Comparison of ENCODE assay signal across 25 cellular contexts in genomic region chr7:149181136-149181790, GRCh38. TPM values are rescaled to one million over a fixed set of nuclear protein-coding genes. Genes with fewer than 3 reads are reported as not detected.
DNase-seq lines count a peak whose midpoint lies in the region; ATAC-seq, FAIRE-seq and TF ChIP-seq lines count a peak whose summit lies in the region.
"Had no signal": no experiment of that assay in that cellular context is flagged by ENCODE, and none has a peak within 500 bp of the region (broad histone marks: within the 10 kb centered on the region; RNA-seq: fewer than 3 reads in every experiment).

No MANE protein-coding gene starts in this region.

- H4K91ac ChIP-seq in mesenchymal stem cell (ENCODE audit: low read length): no peak overlapping the region

- no peak overlapping the region for H4K8ac ChIP-seq in mesenchymal stem cell (ENCODE audit: low read length)

- no peaks in the 10 kb centered on the region for H3K9me3 ChIP-seq in mesenchymal stem cell (ENCODE audit: control insufficient read depth, low read length)
- H3K9me3 ChIP-seq: pancreas, transverse colon had no signal

- H3K36me3 Mint-ChIP-seq in T-cell: peaks cover 43% of the 10 kb centered on the region
- peaks cover 30% of the 10 kb centered on the region for H3K36me3 Mint-ChIP-seq in endothelial cell (ENCODE audit: low read depth, unreplicated experiment)
- H3K36me3 Mint-ChIP-seq in chondrocyte (ENCODE audit: low read depth): peaks cover 38% of the 10 kb centered on the region

- no peak overlapping the region for H2AK5ac ChIP-seq in mesenchymal stem cell (ENCODE audit: low read length, severe bottlenecking)

- no peak overlapping the region for H3K4ac ChIP-seq in mesenchymal stem cell (ENCODE audit: low read depth in 1 of 2, low read length in 2 of 2)

- H3K4me1 ChIP-seq in mesenchymal stem cell (ENCODE audit: control insufficient read depth, insufficient read depth, low read depth, low read length): peaks cover 1% of the 10 kb centered on the region
- H3K4me1 ChIP-seq: pancreas had no signal

- no peak overlapping the region for H3K23ac ChIP-seq in mesenchymal stem cell (ENCODE audit: low read length in 2 of 2)

- FAIRE-seq in GM12892 (lab: Jason Lieb, UNC): no peak
- FAIRE-seq: colon, endometrium, islet of Langerhans, pancreas, RCC 7860 had no signal

- H3K27me3 Mint-ChIP-seq in T-cell: no peaks in the 10 kb centered on the region
- peaks cover 2% of the 10 kb centered on the region for H3K27me3 Mint-ChIP-seq in endothelial cell (ENCODE audit: unreplicated experiment)
- H3K27me3 Mint-ChIP-seq in chondrocyte (ENCODE audit: low read depth): no peaks in the 10 kb centered on the region
- H3K27me3 Mint-ChIP-seq: naive B cell had no signal

- H2AFZ ChIP-seq in mesenchymal stem cell (ENCODE audit: low read depth, low read length): no peak overlapping the region

- H3K27me3 ChIP-seq in mesenchymal stem cell (ENCODE audit: control insufficient read depth in 1 of 2, insufficient read depth in 1 of 2, low read length in 2 of 2): no peaks in the 10 kb centered on the region
- H3K27me3 ChIP-seq: pancreas, transverse colon had no signal

- H3K4me3 Mint-ChIP-seq in T-cell (no peak overlapping the region), endothelial cell (ENCODE audit: unreplicated experiment) (no peak overlapping the region), chondrocyte (ENCODE audit: unreplicated experiment) (no peak overlapping the region)
- H3K4me3 Mint-ChIP-seq: CD8-positive, alpha-beta T cell; naive B cell had no signal

- no peak overlapping the region for H2BK5ac ChIP-seq in mesenchymal stem cell (ENCODE audit: low read depth, low read length, poor library complexity, severe bottlenecking)

- H3K9me3 Mint-ChIP-seq in T-cell (no peaks in the 10 kb centered on the region), endothelial cell (ENCODE audit: unreplicated experiment) (no peaks in the 10 kb centered on the region), chondrocyte (ENCODE audit: low read depth) (no peaks in the 10 kb centered on the region)
- H3K9me3 Mint-ChIP-seq: CD8-positive, alpha-beta T cell; naive B cell had no signal

- peaks cover 10% of the 10 kb centered on the region for H3K79me1 ChIP-seq in mesenchymal stem cell (replicated peaks; ENCODE audit: low read length, poor library complexity, severe bottlenecking)

- H2BK12ac ChIP-seq in mesenchymal stem cell (ENCODE audit: low read length in 2 of 2): no peak overlapping the region

- peak overlapping the region; percentile 17 to 42 for H3K27ac Mint-ChIP-seq in T-cell
- H3K27ac Mint-ChIP-seq in endothelial cell (ENCODE audit: unreplicated experiment): peak overlapping the region; percentile 74
- no peak overlapping the region for H3K27ac Mint-ChIP-seq in chondrocyte (ENCODE audit: unreplicated experiment)

- no peak overlapping the region for H3K4me2 ChIP-seq in mesenchymal stem cell (ENCODE audit: low read length, poor library complexity, severe bottlenecking)
- H3K4me2 ChIP-seq: KMS-11 had no signal

- CTCF ChIA-PET in T-cell (lab: Charles Lee): interaction anchor here in 1 of 2 donors (0.7 kb wide), 1 partner anchor 196 kb away, joined by 3 read pairs; no protein-coding TSS in a partner anchor

- H3K9ac ChIP-seq in mesenchymal stem cell (ENCODE audit: low read length): no peak overlapping the region
- H3K9ac ChIP-seq: KMS-11 had no signal

- no peak for TF ChIP-seq POLR2A in GM12892 (IDR thresholded peaks at IDR 0.05; ENCODE audit: low read depth, low read length)

- H3K36me3 ChIP-seq in mesenchymal stem cell (ENCODE audit: control insufficient read depth in 1 of 2, insufficient read depth in 2 of 2, low read depth in 1 of 2, low read length in 2 of 2): peaks cover 17 to 63% of the 10 kb centered on the region in 2 experiments

- ATAC-seq in T-cell (replicated peaks in 1 of 4) (no peak), HG03439 (IDR thresholded peaks at IDR 0.05; ENCODE audit: unreplicated experiment) (no peak)
- ATAC-seq: CD8-positive, alpha-beta T cell; pancreas; right cardiac atrium had no signal

- no peak overlapping the region for H3K18ac ChIP-seq in mesenchymal stem cell (ENCODE audit: low read depth in 1 of 2, low read length in 2 of 2)

- no peak overlapping the region for H3K4me3 ChIP-seq in mesenchymal stem cell (ENCODE audit: insufficient read depth in 1 of 2, low read depth in 1 of 2, low read length in 2 of 2)
- H3K4me3 ChIP-seq: lung, pancreas, SK-N-MC, transverse colon had no signal

- H3K4me1 Mint-ChIP-seq in T-cell (no peaks in the 10 kb centered on the region), endothelial cell (ENCODE audit: unreplicated experiment) (peaks cover 21% of the 10 kb centered on the region), chondrocyte (ENCODE audit: low read depth) (peaks cover 18% of the 10 kb centered on the region)

- no peak overlapping the region for H3K14ac ChIP-seq in mesenchymal stem cell (ENCODE audit: low read length in 2 of 2)

- POLR2A ChIA-PET in T-cell (lab: Charles Lee): no interaction called here

- H2BK120ac ChIP-seq in mesenchymal stem cell (ENCODE audit: low read depth, low read length): no peak overlapping the region

- no peak overlapping the region for H2BK15ac ChIP-seq in mesenchymal stem cell (ENCODE audit: low read depth, poor library complexity, severe bottlenecking)

- DNase-seq in EH (ENCODE audit: low read depth) (peak; percentile 41), T-cell (no peak), endothelial cell (ENCODE audit: low spot score) (no peak), myocyte (ENCODE audit: low read depth) (peak; percentile 41), GM12892 (ENCODE audit: insufficient read length) (no peak), mesenchymal stem cell (no peak), chondrocyte (ENCODE audit: low spot score) (no peak)
- DNase-seq: activated naive CD4-positive, alpha-beta T cell treated with anti-CD3 and anti-CD28 coated beads, Interleukin-2, amount 50 U/mL, for 16 hours; activated T-cell treated with anti-CD3 and anti-CD28 coated beads for 4 hours; CD8-positive, alpha-beta T cell; hypothalamus; naive B cell; NCI-H146; NCI-H524; pancreas; right cardiac atrium; transverse colon had no signal

- TF ChIP-seq CTCF in endothelial cell (IDR thresholded peaks at IDR 0.05; ENCODE audit: unreplicated experiment) (no peak), chondrocyte (IDR thresholded peaks at IDR 0.05) (no peak)

- no peak overlapping the region for H3K27ac ChIP-seq in mesenchymal stem cell (ENCODE audit: low read length, poor library complexity, severe bottlenecking)
- H3K27ac ChIP-seq: KMS-11, pancreas, SK-N-MC, transverse colon had no signal

RNA-seq across cellular contexts. Expression of gene ZNF282, which starts 14.1 kb away (rescaled TPM):
- total RNA-seq in T-cell (10 to 100 TPM; 14.8 to 29.1 (median 22.4) TPM), endothelial cell (ENCODE audit: unreplicated experiment) (40.0 TPM), myocyte (25.3 and 27.5 TPM in 2 replicates), chondrocyte (24.5 to 26.3 TPM (median 24.9 TPM) in 3 replicates)
- polyA plus RNA-seq in myocyte (2012): 24.5 TPM
- polyA plus RNA-seq in GM12892 (2012; ENCODE audit: missing spikeins): 5.3 TPM
- polyA plus RNA-seq in mesenchymal stem cell (2013, experiment 1 of 2): 10.5 TPM
- polyA plus RNA-seq in mesenchymal stem cell (2013, experiment 2 of 2): 9.7 TPM

RNA-seq across cellular contexts. Expression of gene ZNF398, which starts 34.0 kb away (rescaled TPM):
- total RNA-seq in T-cell: 10 to 100 TPM; 15.1 to 31.0 (median 28.4) TPM
- total RNA-seq in endothelial cell (ENCODE audit: unreplicated experiment): 14.9 TPM
- 17.3 and 21.1 TPM in 2 replicates for total RNA-seq in myocyte
- 6.4 TPM for polyA plus RNA-seq in myocyte (2012)
- 4.4 TPM for polyA plus RNA-seq in GM12892 (2012; ENCODE audit: missing spikeins)
- 7.4 TPM for polyA plus RNA-seq in mesenchymal stem cell (2013, experiment 1 of 2)
- polyA plus RNA-seq in mesenchymal stem cell (2013, experiment 2 of 2): 7.0 TPM
- 14.9 to 18.1 TPM (median 15.8 TPM) in 3 replicates for total RNA-seq in chondrocyte

RNA-seq across cellular contexts. Expression of gene ZNF425, which starts 55.1 kb away (rescaled TPM):
- 1 to 10 TPM in 4 of 5 donors, under 1 TPM in 1; 0.28 to 2.7 (median 1.9) TPM for total RNA-seq in T-cell
- total RNA-seq in endothelial cell (ENCODE audit: unreplicated experiment): 6.2 TPM
- 3.6 and 6.7 TPM in 2 replicates for total RNA-seq in myocyte
- polyA plus RNA-seq in myocyte (2012): 5.4 TPM
- 0.49 TPM for polyA plus RNA-seq in GM12892 (2012; ENCODE audit: missing spikeins)
- polyA plus RNA-seq in mesenchymal stem cell (2013, experiment 1 of 2): 2.2 TPM
- polyA plus RNA-seq in mesenchymal stem cell (2013, experiment 2 of 2): 2.2 TPM
- 4.0 to 4.5 TPM (median 4.1 TPM) in 3 replicates for total RNA-seq in chondrocyte

RNA-seq across cellular contexts. Expression of gene ZNF212, which starts 58.2 kb away (rescaled TPM):
- total RNA-seq in T-cell: 10 to 100 TPM; 14.1 to 21.7 (median 19.6) TPM
- total RNA-seq in endothelial cell (ENCODE audit: unreplicated experiment): 12.8 TPM
- total RNA-seq in myocyte: 5.9 and 8.0 TPM in 2 replicates
- polyA plus RNA-seq in myocyte (2012): 8.7 TPM
- 3.8 TPM for polyA plus RNA-seq in GM12892 (2012; ENCODE audit: missing spikeins)
- 3.1 TPM for polyA plus RNA-seq in mesenchymal stem cell (2013, experiment 1 of 2)
- 2.8 TPM for polyA plus RNA-seq in mesenchymal stem cell (2013, experiment 2 of 2)
- 7.9 to 10.5 TPM (median 7.9 TPM) in 3 replicates for total RNA-seq in chondrocyte

Comparison
In these comparisons a context has a peak if more than half of its experiments do, and no peak if none do; other contexts are left out.
1. DNase-seq: peak in EH (single experiment) and myocyte (single experiment); none in T-cell (0 of 34), endothelial cell (single experiment), GM12892 (single experiment), mesenchymal stem cell (single experiment) and chondrocyte (single experiment).